3 cellular contexts compared by ENCODE assay signal in the genomic region with DNA sequence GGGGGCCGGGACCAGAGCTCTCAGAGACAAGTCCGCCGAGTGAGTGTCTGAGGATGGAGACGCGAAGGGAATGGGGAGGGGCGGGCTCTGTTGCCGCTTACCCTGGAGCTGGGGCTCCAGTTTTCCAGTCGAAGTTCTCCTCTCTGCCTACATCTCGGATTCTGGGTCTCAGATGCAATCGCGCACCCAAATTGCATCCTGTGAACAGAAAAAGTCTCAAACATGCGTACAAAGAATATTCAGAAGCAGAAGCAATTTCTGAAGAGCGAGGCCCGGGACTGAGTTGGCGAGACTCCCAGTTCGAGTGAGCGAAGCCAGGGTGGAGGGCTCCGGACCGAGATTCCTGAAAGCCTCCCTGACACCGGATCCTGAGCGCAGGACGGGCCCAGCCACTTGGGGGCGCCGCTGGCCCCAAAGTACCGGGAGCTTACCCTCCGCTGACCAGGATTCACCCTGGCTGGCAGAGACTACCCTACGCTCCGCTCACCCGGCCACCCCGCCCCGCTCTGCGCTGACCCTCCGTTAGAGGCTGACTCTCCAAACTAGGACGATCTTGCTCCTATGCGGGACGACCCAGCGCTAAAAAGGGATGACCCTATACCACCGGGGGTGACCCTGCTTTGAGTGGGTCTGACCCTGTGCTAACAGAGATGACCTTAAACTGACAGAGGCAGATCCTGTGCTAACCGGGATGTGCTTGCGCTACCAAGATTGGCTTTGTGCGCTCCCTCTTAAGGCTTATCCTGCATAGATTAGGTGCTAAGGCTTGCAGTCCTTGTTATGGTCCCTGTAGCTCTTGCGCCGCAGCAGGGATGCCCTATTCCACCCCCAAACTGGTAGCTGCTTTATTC.
TF ChIP-seq lines count a peak whose summit lies in the region.

No MANE protein-coding gene starts in this region.

TF ChIP-seq in HEK293, 187 proteins besides CTCF, POLR2A, EP300 and RAD21 (continues in another document):
- no peak for TF ChIP-seq ZNF155 (tag by site-specific recombination; IDR thresholded peaks at IDR 0.05)
- peak; percentile 26; the same call in 1 of the 2 replicates for TF ChIP-seq IKZF3 (tag by site-specific recombination; IDR thresholded peaks at IDR 0.05)
- TF ChIP-seq, protein P1, sequence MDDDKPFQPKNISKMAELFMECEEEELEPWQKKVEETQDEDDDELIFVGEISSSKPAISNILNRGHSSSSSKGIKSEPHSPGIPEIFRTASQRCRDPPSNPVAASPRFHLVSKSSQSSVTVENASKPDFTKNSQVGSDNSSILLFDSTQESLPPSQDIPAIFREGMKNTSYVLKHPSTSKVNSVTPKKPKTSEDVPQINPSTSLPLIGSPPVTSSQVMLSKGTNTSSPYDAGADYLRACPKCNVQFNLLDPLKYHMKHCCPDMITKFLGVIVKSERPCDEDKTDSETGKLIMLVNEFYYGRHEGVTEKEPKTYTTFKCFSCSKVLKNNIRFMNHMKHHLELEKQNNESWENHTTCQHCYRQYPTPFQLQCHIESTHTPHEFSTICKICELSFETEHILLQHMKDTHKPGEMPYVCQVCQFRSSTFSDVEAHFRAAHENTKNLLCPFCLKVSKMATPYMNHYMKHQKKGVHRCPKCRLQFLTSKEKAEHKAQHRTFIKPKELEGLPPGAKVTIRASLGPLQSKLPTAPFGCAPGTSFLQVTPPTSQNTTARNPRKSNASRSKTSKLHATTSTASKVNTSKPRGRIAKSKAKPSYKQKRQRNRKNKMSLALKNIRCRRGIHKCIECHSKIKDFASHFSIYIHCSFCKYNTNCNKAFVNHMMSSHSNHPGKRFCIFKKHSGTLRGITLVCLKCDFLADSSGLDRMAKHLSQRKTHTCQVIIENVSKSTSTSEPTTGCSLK (tag by site-specific recombination; IDR thresholded peaks at IDR 0.05): no peak
- 0 out of 2 replicates have a peak, but pooled peaks have one; percentile 15 for TF ChIP-seq TRIM28 (IDR thresholded peaks at IDR 0.05; ENCODE audit: borderline replicate concordance, low read length)
- TF ChIP-seq, protein P2, sequence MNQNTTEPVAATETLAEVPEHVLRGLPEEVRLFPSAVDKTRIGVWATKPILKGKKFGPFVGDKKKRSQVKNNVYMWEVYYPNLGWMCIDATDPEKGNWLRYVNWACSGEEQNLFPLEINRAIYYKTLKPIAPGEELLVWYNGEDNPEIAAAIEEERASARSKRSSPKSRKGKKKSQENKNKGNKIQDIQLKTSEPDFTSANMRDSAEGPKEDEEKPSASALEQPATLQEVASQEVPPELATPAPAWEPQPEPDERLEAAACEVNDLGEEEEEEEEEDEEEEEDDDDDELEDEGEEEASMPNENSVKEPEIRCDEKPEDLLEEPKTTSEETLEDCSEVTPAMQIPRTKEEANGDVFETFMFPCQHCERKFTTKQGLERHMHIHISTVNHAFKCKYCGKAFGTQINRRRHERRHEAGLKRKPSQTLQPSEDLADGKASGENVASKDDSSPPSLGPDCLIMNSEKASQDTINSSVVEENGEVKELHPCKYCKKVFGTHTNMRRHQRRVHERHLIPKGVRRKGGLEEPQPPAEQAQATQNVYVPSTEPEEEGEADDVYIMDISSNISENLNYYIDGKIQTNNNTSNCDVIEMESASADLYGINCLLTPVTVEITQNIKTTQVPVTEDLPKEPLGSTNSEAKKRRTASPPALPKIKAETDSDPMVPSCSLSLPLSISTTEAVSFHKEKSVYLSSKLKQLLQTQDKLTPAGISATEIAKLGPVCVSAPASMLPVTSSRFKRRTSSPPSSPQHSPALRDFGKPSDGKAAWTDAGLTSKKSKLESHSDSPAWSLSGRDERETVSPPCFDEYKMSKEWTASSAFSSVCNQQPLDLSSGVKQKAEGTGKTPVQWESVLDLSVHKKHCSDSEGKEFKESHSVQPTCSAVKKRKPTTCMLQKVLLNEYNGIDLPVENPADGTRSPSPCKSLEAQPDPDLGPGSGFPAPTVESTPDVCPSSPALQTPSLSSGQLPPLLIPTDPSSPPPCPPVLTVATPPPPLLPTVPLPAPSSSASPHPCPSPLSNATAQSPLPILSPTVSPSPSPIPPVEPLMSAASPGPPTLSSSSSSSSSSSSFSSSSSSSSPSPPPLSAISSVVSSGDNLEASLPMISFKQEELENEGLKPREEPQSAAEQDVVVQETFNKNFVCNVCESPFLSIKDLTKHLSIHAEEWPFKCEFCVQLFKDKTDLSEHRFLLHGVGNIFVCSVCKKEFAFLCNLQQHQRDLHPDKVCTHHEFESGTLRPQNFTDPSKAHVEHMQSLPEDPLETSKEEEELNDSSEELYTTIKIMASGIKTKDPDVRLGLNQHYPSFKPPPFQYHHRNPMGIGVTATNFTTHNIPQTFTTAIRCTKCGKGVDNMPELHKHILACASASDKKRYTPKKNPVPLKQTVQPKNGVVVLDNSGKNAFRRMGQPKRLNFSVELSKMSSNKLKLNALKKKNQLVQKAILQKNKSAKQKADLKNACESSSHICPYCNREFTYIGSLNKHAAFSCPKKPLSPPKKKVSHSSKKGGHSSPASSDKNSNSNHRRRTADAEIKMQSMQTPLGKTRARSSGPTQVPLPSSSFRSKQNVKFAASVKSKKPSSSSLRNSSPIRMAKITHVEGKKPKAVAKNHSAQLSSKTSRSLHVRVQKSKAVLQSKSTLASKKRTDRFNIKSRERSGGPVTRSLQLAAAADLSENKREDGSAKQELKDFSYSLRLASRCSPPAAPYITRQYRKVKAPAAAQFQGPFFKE (tag by site-specific recombination; IDR thresholded peaks at IDR 0.05; ENCODE audit: borderline replicate concordance): no peak
- TF ChIP-seq ZNF654 (tag by site-specific recombination; IDR thresholded peaks at IDR 0.05; ENCODE audit: low read depth): 0 out of 2 replicates have a peak, but pooled peaks have one; percentile 22

TF ChIP-seq in K562, 482 proteins besides CTCF, POLR2A, EP300 and RAD21:
- TF ChIP-seq MTA3 (IDR thresholded peaks at IDR 0.05; ENCODE audit: borderline replicate concordance): no peak
- TF ChIP-seq ZNF175 (CRISPR knock-in tag; IDR thresholded peaks at IDR 0.05; ENCODE audit: low read depth): no peak
- peak; percentile 44; the same call in 1 of the 2 replicates for TF ChIP-seq SMC3 (conservative IDR thresholded peaks at IDR 0.05; ENCODE audit: insufficient read depth, low read depth, low read length)
- peak; percentile 12 for TF ChIP-seq NEUROD1 (IDR thresholded peaks at IDR 0.05; ENCODE audit: borderline replicate concordance, low read depth, low read length, partially characterized antibody)
- TF ChIP-seq SMAD4 (CRISPR knock-in tag; conservative IDR thresholded peaks at IDR 0.05): no peak
- no peak for TF ChIP-seq NONO (IDR thresholded peaks at IDR 0.05; ENCODE audit: low read depth in 2 of 2, low read length in 1 of 2)
- no peak for TF ChIP-seq ZKSCAN3 (CRISPR knock-in tag; IDR thresholded peaks at IDR 0.05)
- TF ChIP-seq, protein P3, sequence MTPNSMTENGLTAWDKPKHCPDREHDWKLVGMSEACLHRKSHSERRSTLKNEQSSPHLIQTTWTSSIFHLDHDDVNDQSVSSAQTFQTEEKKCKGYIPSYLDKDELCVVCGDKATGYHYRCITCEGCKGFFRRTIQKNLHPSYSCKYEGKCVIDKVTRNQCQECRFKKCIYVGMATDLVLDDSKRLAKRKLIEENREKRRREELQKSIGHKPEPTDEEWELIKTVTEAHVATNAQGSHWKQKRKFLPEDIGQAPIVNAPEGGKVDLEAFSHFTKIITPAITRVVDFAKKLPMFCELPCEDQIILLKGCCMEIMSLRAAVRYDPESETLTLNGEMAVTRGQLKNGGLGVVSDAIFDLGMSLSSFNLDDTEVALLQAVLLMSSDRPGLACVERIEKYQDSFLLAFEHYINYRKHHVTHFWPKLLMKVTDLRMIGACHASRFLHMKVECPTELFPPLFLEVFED (CRISPR knock-in tag; conservative IDR thresholded peaks at IDR 0.05): no peak
- TF ChIP-seq RB1 (IDR thresholded peaks at IDR 0.05; ENCODE audit: low read depth): peak; percentile 61; the same call in 1 of the 2 replicates
- no peak for TF ChIP-seq NFIC (IDR thresholded peaks at IDR 0.05)
- TF ChIP-seq ETV1 (tag; conservative IDR thresholded peaks at IDR 0.05; ENCODE audit: low read depth): peak; percentile 30; the same call in 1 of the 2 replicates
- TF ChIP-seq, protein P4, sequence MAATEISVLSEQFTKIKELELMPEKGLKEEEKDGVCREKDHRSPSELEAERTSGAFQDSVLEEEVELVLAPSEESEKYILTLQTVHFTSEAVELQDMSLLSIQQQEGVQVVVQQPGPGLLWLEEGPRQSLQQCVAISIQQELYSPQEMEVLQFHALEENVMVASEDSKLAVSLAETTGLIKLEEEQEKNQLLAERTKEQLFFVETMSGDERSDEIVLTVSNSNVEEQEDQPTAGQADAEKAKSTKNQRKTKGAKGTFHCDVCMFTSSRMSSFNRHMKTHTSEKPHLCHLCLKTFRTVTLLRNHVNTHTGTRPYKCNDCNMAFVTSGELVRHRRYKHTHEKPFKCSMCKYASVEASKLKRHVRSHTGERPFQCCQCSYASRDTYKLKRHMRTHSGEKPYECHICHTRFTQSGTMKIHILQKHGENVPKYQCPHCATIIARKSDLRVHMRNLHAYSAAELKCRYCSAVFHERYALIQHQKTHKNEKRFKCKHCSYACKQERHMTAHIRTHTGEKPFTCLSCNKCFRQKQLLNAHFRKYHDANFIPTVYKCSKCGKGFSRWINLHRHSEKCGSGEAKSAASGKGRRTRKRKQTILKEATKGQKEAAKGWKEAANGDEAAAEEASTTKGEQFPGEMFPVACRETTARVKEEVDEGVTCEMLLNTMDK (IDR thresholded peaks at IDR 0.05; ENCODE audit: borderline replicate concordance, insufficient read depth, low read depth, low read length, poor library complexity, severe bottlenecking): peak; percentile 40
- no peak for TF ChIP-seq MIER1 (IDR thresholded peaks at IDR 0.05; ENCODE audit: low read depth)
TF ChIP-seq in K562: peak in this region for 5.

TF ChIP-seq in liver, 16 proteins besides CTCF, POLR2A, EP300 and RAD21 (continued from another document):
- peak in 1 of 2 donors; percentile 31 for TF ChIP-seq HNF4A (conservative IDR thresholded peaks at IDR 0.05)
- TF ChIP-seq NR2F2 (IDR thresholded peaks at IDR 0.05): no peak
- TF ChIP-seq, protein P5, sequence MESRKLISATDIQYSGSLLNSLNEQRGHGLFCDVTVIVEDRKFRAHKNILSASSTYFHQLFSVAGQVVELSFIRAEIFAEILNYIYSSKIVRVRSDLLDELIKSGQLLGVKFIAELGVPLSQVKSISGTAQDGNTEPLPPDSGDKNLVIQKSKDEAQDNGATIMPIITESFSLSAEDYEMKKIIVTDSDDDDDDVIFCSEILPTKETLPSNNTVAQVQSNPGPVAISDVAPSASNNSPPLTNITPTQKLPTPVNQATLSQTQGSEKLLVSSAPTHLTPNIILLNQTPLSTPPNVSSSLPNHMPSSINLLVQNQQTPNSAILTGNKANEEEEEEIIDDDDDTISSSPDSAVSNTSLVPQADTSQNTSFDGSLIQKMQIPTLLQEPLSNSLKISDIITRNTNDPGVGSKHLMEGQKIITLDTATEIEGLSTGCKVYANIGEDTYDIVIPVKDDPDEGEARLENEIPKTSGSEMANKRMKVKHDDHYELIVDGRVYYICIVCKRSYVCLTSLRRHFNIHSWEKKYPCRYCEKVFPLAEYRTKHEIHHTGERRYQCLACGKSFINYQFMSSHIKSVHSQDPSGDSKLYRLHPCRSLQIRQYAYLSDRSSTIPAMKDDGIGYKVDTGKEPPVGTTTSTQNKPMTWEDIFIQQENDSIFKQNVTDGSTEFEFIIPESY (IDR thresholded peaks at IDR 0.05): no peak
